8 cellular contexts compared by ENCODE assay signal in genomic region chr5:36079200-36079761, GRCh38. TPM values are rescaled to one million over a fixed set of nuclear protein-coding genes. Genes with fewer than 3 reads are reported as not detected.
DNase-seq lines count a peak whose midpoint lies in the region; ATAC-seq and TF ChIP-seq lines count a peak whose summit lies in the region.

No MANE protein-coding gene starts in this region.

- H3F3A ChIP-seq in neural progenitor cell (ENCODE audit: low read depth) = no peaks in the 10 kb centered on the region

- peak overlapping the region; percentile 94 for H2AFZ ChIP-seq in neural progenitor cell (replicated peaks)

- H3K9me3 Mint-ChIP-seq in neural progenitor cell = no peaks in the 10 kb centered on the region

- no peaks in the 10 kb centered on the region for H3K79me2 ChIP-seq in neural progenitor cell (ENCODE audit: low read depth)

- no peaks in the 10 kb centered on the region for H4K20me1 ChIP-seq in neural progenitor cell (ENCODE audit: low read depth)

- H3K9ac ChIP-seq in neural progenitor cell = no peak overlapping the region

- no peaks in the 10 kb centered on the region for H3K36me3 ChIP-seq in neural progenitor cell
- H3K36me3 ChIP-seq in sigmoid colon = no peaks in the 10 kb centered on the region

- no peaks in the 10 kb centered on the region for H3K4me1 Mint-ChIP-seq in neural progenitor cell

- H3K27ac ChIP-seq in neural progenitor cell (no peak overlapping the region), sigmoid colon (no peak overlapping the region)

- DNase-seq in Caki2 (ENCODE audit: low read depth) = peak; percentile 34
- peak; percentile 39 for DNase-seq in NCI-H146 treated with DMSO at 0.1 percent for 48 hours (lab: John Stamatoyannopoulos, UW; ENCODE audit: unreplicated experiment)
- peak; percentile 72 for DNase-seq in SW480 (ENCODE audit: low spot score)
- peak; percentile 59 for DNase-seq in fibroblast of the aortic adventitia (ENCODE audit: low read depth)
- peak; percentile 65 for DNase-seq in neural progenitor cell (ENCODE audit: low spot score)
- DNase-seq in sigmoid colon = no peak

- TF ChIP-seq POLR2A in sigmoid colon (IDR thresholded peaks at IDR 0.05) = no peak

- no peaks in the 10 kb centered on the region for H3K4me1 ChIP-seq in neural progenitor cell
- no peaks in the 10 kb centered on the region for H3K4me1 ChIP-seq in sigmoid colon

- peak; percentile 98 for ATAC-seq in GM18868 (IDR thresholded peaks at IDR 0.05; ENCODE audit: unreplicated experiment)
- peak; percentile 89 for ATAC-seq in HG02981 (IDR thresholded peaks at IDR 0.05; ENCODE audit: unreplicated experiment)

- no peak overlapping the region for H3K4me3 Mint-ChIP-seq in neural progenitor cell

- no peaks in the 10 kb centered on the region for H3K36me3 Mint-ChIP-seq in neural progenitor cell

- 20 to 31% methylated on average over 10 of the region's 10 CpGs for WGBS in sigmoid colon, 2 donors

- intact Hi-C loops in sigmoid colon (cut with DNase I) = no loop called here

- H3K4me2 ChIP-seq in neural progenitor cell = no peak overlapping the region

- H3K9me3 ChIP-seq in neural progenitor cell (ENCODE audit: low read depth) = no peaks in the 10 kb centered on the region
- no peaks in the 10 kb centered on the region for H3K9me3 ChIP-seq in sigmoid colon

- peaks cover 3% of the 10 kb centered on the region for H3K27me3 Mint-ChIP-seq in neural progenitor cell (ENCODE audit: insufficient read depth, low read depth)

- in situ Hi-C loops in Caki2 (cut with HindIII; ENCODE audit: low pct_unique_long_range_greater_than_20kb, low sequenced_read_pairs) = no loop called here

- H3K4me3 ChIP-seq in fibroblast of the aortic adventitia (ENCODE audit: low read depth, low read length) = no peak overlapping the region
- no peak overlapping the region for H3K4me3 ChIP-seq in neural progenitor cell
- H3K4me3 ChIP-seq in sigmoid colon = no peak overlapping the region

- TF ChIP-seq CTCF in fibroblast of the aortic adventitia (IDR thresholded peaks at IDR 0.05; ENCODE audit: insufficient read depth, low read length) (peak; percentile 73), neural progenitor cell (IDR thresholded peaks at IDR 0.05) (peak; percentile 72), sigmoid colon (IDR thresholded peaks at IDR 0.05) (peak in 1 of 4 experiments; percentile 36)

- no peak overlapping the region for H3K27ac Mint-ChIP-seq in neural progenitor cell

- H3K27me3 ChIP-seq in neural progenitor cell (no peaks in the 10 kb centered on the region), sigmoid colon (no peaks in the 10 kb centered on the region)

- TF ChIP-seq EP300 in sigmoid colon (IDR thresholded peaks at IDR 0.05) = no peak

RNA-seq across cellular contexts. Expression of gene UGT3A2, which starts 12.6 kb away (rescaled TPM):
- not detected in 2 replicates for total RNA-seq in Caki2 (2014; rRNA removed; shearing (Covaris generic); ENCODE audit: low replicate concordance)
- total RNA-seq in fibroblast of the aortic adventitia (ENCODE audit: low replicate concordance) = not detected in 2 replicates
- 8.8 and 10.8 TPM in 2 replicates for total RNA-seq in neural progenitor cell (ENCODE audit: low replicate concordance)
- under 1 TPM in 1 of 4 donors, not detected in 3; 0.68 TPM for total RNA-seq in sigmoid colon
- under 1 TPM in 1 of 3 donors, not detected in 2; 0.07 TPM for polyA plus RNA-seq in sigmoid colon
